In genomic region chr19:35165200-35166058, GRCh38 we compare ENCODE assay signal across 1 cellular context.
TF ChIP-seq lines count a peak whose summit lies in the region.

No MANE protein-coding gene starts in this region.

TF ChIP-seq in K562, 482 proteins besides CTCF, POLR2A, EP300 and RAD21 (continued from another document and continues in another):
- TF ChIP-seq, protein P1, sequence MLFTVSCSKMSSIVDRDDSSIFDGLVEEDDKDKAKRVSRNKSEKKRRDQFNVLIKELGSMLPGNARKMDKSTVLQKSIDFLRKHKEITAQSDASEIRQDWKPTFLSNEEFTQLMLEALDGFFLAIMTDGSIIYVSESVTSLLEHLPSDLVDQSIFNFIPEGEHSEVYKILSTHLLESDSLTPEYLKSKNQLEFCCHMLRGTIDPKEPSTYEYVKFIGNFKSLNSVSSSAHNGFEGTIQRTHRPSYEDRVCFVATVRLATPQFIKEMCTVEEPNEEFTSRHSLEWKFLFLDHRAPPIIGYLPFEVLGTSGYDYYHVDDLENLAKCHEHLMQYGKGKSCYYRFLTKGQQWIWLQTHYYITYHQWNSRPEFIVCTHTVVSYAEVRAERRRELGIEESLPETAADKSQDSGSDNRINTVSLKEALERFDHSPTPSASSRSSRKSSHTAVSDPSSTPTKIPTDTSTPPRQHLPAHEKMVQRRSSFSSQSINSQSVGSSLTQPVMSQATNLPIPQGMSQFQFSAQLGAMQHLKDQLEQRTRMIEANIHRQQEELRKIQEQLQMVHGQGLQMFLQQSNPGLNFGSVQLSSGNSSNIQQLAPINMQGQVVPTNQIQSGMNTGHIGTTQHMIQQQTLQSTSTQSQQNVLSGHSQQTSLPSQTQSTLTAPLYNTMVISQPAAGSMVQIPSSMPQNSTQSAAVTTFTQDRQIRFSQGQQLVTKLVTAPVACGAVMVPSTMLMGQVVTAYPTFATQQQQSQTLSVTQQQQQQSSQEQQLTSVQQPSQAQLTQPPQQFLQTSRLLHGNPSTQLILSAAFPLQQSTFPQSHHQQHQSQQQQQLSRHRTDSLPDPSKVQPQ (CRISPR knock-in tag; IDR thresholded peaks at IDR 0.05; ENCODE audit: borderline replicate concordance): peak; percentile 59; the same call in 1 of the 2 replicates
- TF ChIP-seq BRD9 (IDR thresholded peaks at IDR 0.05; ENCODE audit: low read depth, partially characterized antibody): peak; percentile 42
- TF ChIP-seq ZNF644 (tag; IDR thresholded peaks at IDR 0.05; ENCODE audit: low read depth): peak; percentile 81; the same call in 1 of the 2 replicates
- TF ChIP-seq SAFB (IDR thresholded peaks at IDR 0.05; ENCODE audit: borderline replicate concordance, low read depth, low read length): no peak
- no peak for TF ChIP-seq ZNF280A (IDR thresholded peaks at IDR 0.05; ENCODE audit: low read depth, partially characterized antibody)
- TF ChIP-seq RBM25 (IDR thresholded peaks at IDR 0.05; ENCODE audit: low read depth, low read length, severe bottlenecking): peak; percentile 90
- peak; percentile 81; the same call in 1 of the 2 replicates for TF ChIP-seq ZNF561 (CRISPR knock-in tag; conservative IDR thresholded peaks at IDR 0.05)
- peak; percentile 97 for TF ChIP-seq ZNF583 (CRISPR knock-in tag; IDR thresholded peaks at IDR 0.05)
- TF ChIP-seq KLF13 (tag; IDR thresholded peaks at IDR 0.05; ENCODE audit: borderline replicate concordance, low read depth): 0 out of 2 replicates have a peak, but pooled peaks have one; percentile 51
- TF ChIP-seq SMARCA4 (IDR thresholded peaks at IDR 0.05): no peak
- peak; percentile 94 for TF ChIP-seq MECOM (CRISPR knock-in tag; IDR thresholded peaks at IDR 0.05)
- peak; percentile 8; the same call in 1 of the 2 replicates for TF ChIP-seq TFE3 (CRISPR knock-in tag; IDR thresholded peaks at IDR 0.05)
- no peak for TF ChIP-seq SAFB2 (IDR thresholded peaks at IDR 0.05; ENCODE audit: borderline replicate concordance, low read depth, low read length, severe bottlenecking)
- 0 out of 2 replicates have a peak, but pooled peaks have one; percentile 16 for TF ChIP-seq HBP1 (CRISPR knock-in tag; IDR thresholded peaks at IDR 0.05)
- TF ChIP-seq ARNT (IDR thresholded peaks at IDR 0.05): 0 out of 4 replicates have a peak, but pooled peaks of 1 of the 2 experiments have one; percentile 41
- TF ChIP-seq ZBTB34 (CRISPR knock-in tag; IDR thresholded peaks at IDR 0.05): peak; percentile 67; the same call in 1 of the 2 replicates
- no peak for TF ChIP-seq GATAD2B (IDR thresholded peaks at IDR 0.05; ENCODE audit: borderline replicate concordance)
- TF ChIP-seq ZNF41 (CRISPR knock-in tag; conservative IDR thresholded peaks at IDR 0.05): peak; percentile 73
- peak; percentile 95 for TF ChIP-seq STAT5A (IDR thresholded peaks at IDR 0.05; ENCODE audit: borderline replicate concordance, low read length)
- peak; percentile 13 for TF ChIP-seq HDAC3 (IDR thresholded peaks at IDR 0.05; ENCODE audit: borderline replicate concordance, partially characterized antibody)
- TF ChIP-seq, protein P2, sequence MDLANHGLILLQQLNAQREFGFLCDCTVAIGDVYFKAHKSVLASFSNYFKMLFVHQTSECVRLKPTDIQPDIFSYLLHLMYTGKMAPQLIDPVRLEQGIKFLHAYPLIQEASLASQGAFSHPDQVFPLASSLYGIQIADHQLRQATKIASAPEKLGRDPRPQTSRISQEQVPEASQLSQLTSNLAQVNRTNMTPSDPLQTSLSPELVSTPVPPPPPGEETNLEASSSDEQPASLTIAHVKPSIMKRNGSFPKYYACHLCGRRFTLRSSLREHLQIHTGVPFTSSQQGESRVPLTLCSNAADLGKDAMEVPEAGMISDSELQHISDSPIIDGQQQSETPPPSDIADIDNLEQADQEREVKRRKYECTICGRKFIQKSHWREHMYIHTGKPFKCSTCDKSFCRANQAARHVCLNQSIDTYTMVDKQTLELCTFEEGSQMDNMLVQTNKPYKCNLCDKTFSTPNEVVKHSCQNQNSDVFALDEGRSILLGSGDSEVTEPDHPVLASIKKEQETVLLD (IDR thresholded peaks at IDR 0.05): peak; percentile 38; the same call in 1 of the 2 replicates
- no peak for TF ChIP-seq CREB3L1 (IDR thresholded peaks at IDR 0.05; ENCODE audit: borderline replicate concordance, low read depth)
- peak; percentile 53 for TF ChIP-seq MXD1 (CRISPR knock-in tag; IDR thresholded peaks at IDR 0.05; ENCODE audit: borderline replicate concordance, poor library complexity, severe bottlenecking)
- TF ChIP-seq NFE2L1 (tag; IDR thresholded peaks at IDR 0.05; ENCODE audit: borderline replicate concordance, low read depth): peak; percentile 53
- no peak for TF ChIP-seq CEBPB (tag; IDR thresholded peaks at IDR 0.05)
- peak; percentile 88 for TF ChIP-seq ZNF79 (CRISPR knock-in tag; IDR thresholded peaks at IDR 0.05; ENCODE audit: low read depth)
- no peak for TF ChIP-seq E4F1 (CRISPR knock-in tag; IDR thresholded peaks at IDR 0.05; ENCODE audit: borderline replicate concordance)
- no peak for TF ChIP-seq SP2 (IDR thresholded peaks at IDR 0.05; ENCODE audit: extremely low read depth, low read depth, low read length, poor library complexity, severe bottlenecking)
- TF ChIP-seq, protein P3, sequence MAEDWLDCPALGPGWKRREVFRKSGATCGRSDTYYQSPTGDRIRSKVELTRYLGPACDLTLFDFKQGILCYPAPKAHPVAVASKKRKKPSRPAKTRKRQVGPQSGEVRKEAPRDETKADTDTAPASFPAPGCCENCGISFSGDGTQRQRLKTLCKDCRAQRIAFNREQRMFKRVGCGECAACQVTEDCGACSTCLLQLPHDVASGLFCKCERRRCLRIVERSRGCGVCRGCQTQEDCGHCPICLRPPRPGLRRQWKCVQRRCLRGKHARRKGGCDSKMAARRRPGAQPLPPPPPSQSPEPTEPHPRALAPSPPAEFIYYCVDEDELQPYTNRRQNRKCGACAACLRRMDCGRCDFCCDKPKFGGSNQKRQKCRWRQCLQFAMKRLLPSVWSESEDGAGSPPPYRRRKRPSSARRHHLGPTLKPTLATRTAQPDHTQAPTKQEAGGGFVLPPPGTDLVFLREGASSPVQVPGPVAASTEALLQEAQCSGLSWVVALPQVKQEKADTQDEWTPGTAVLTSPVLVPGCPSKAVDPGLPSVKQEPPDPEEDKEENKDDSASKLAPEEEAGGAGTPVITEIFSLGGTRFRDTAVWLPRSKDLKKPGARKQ (CRISPR knock-in tag; IDR thresholded peaks at IDR 0.05): peak; percentile 64; the same call in 1 of the 2 replicates
- TF ChIP-seq BCL6 (CRISPR knock-in tag; IDR thresholded peaks at IDR 0.05): peak; percentile 42; the same call in 1 of the 2 replicates
- TF ChIP-seq, protein P4, sequence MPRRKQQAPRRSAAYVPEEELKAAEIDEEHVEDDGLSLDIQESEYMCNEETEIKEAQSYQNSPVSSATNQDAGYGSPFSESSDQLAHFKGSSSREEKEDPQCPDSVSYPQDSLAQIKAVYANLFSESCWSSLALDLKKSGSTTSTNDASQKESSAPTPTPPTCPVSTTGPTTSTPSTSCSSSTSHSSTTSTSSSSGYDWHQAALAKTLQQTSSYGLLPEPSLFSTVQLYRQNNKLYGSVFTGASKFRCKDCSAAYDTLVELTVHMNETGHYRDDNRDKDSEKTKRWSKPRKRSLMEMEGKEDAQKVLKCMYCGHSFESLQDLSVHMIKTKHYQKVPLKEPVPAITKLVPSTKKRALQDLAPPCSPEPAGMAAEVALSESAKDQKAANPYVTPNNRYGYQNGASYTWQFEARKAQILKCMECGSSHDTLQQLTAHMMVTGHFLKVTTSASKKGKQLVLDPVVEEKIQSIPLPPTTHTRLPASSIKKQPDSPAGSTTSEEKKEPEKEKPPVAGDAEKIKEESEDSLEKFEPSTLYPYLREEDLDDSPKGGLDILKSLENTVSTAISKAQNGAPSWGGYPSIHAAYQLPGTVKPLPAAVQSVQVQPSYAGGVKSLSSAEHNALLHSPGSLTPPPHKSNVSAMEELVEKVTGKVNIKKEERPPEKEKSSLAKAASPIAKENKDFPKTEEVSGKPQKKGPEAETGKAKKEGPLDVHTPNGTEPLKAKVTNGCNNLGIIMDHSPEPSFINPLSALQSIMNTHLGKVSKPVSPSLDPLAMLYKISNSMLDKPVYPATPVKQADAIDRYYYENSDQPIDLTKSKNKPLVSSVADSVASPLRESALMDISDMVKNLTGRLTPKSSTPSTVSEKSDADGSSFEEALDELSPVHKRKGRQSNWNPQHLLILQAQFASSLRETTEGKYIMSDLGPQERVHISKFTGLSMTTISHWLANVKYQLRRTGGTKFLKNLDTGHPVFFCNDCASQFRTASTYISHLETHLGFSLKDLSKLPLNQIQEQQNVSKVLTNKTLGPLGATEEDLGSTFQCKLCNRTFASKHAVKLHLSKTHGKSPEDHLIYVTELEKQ (CRISPR knock-in tag; IDR thresholded peaks at IDR 0.05): peak; percentile 91
- TF ChIP-seq ZNF830 (CRISPR knock-in tag; IDR thresholded peaks at IDR 0.05): peak; percentile 92
- TF ChIP-seq HSF4 (CRISPR knock-in tag; IDR thresholded peaks at IDR 0.05; ENCODE audit: borderline replicate concordance): peak; percentile 93
- TF ChIP-seq ZNF165 (CRISPR knock-in tag; IDR thresholded peaks at IDR 0.05; ENCODE audit: borderline replicate concordance): peak; percentile 71; the same call in 1 of the 2 replicates
- TF ChIP-seq E2F3 (CRISPR knock-in tag; IDR thresholded peaks at IDR 0.05): peak; percentile 61; the same call in 1 of the 2 replicates
- TF ChIP-seq OTX1 (CRISPR knock-in tag; IDR thresholded peaks at IDR 0.05): peak; percentile 79; the same call in 1 of the 2 replicates
